11 cellular contexts compared by ENCODE assay signal in genomic region chr7:927031-927671, GRCh38. TPM values are rescaled to one million over a fixed set of nuclear protein-coding genes. Genes with fewer than 3 reads are reported as not detected.
DNase-seq lines count a peak whose midpoint lies in the region; ATAC-seq and TF ChIP-seq lines count a peak whose summit lies in the region.
"Had no signal": no experiment of that assay in that cellular context is flagged by ENCODE, and none has a peak within 500 bp of the region (broad histone marks: within the 10 kb centered on the region; RNA-seq: fewer than 3 reads in every experiment).

No MANE protein-coding gene starts in this region.

- H3K27me3 Mint-ChIP-seq in activated naive CD4-positive, alpha-beta T cell treated with anti-CD3 and anti-CD28 coated beads, Interleukin-2, amount 50 U/mL, for 24 hours = no peaks in the 10 kb centered on the region
- H3K27me3 Mint-ChIP-seq in chondrocyte (ENCODE audit: low read depth) (peaks cover under 1% of the 10 kb centered on the region), type B pancreatic cell (no peaks in the 10 kb centered on the region)
- H3K27me3 Mint-ChIP-seq: CD4-positive, CD25-positive, alpha-beta regulatory T cell had no signal

- peaks cover 49% of the 10 kb centered on the region for H3K4me1 ChIP-seq in mucosa of descending colon (ENCODE audit: low read depth)

- H3K36me3 ChIP-seq in mucosa of descending colon (ENCODE audit: low read depth) = no peaks in the 10 kb centered on the region

- DNase-seq in activated naive CD4-positive, alpha-beta T cell (lab: John Stamatoyannopoulos, UW) = no peak
- DNase-seq in chondrocyte (ENCODE audit: low spot score) (peak; percentile 80), mucosa of descending colon (peak; percentile 61 to 74 (median 71)), type B pancreatic cell (ENCODE audit: extremely low spot score, unreplicated experiment) (no peak), NCI-H187 (lab: John Stamatoyannopoulos, UW) (no peak), Kasumi-1 (lab: John Stamatoyannopoulos, UW) (no peak), NCI-H748 treated with DMSO at 0.1 percent for 48 hours (lab: John Stamatoyannopoulos, UW) (no peak)
- DNase-seq: CD4-positive, CD25-positive, alpha-beta regulatory T cell; HFFc6; KG1 had no signal

- no peak overlapping the region for H3K4me3 Mint-ChIP-seq in activated naive CD4-positive, alpha-beta T cell treated with anti-CD3 and anti-CD28 coated beads, Interleukin-2, amount 50 U/mL, for 24 hours
- H3K4me3 Mint-ChIP-seq in chondrocyte (ENCODE audit: unreplicated experiment) (no peak overlapping the region), type B pancreatic cell (no peak overlapping the region)
- H3K4me3 Mint-ChIP-seq: HFFc6 had no signal

- peak overlapping the region; percentile 65 for H3K27ac Mint-ChIP-seq in activated naive CD4-positive, alpha-beta T cell treated with anti-CD3 and anti-CD28 coated beads, Interleukin-2, amount 50 U/mL, for 24 hours
- H3K27ac Mint-ChIP-seq in chondrocyte (ENCODE audit: unreplicated experiment) (no peak overlapping the region), type B pancreatic cell (peak overlapping the region; percentile 13)
- H3K27ac Mint-ChIP-seq: HFFc6 had no signal

- intact Hi-C loops in mucosa of descending colon (cut with DNase I, micrococcal nuclease) = no loop called here

- H3K4me3 ChIP-seq in mucosa of descending colon = no peak overlapping the region

- peaks cover 26% of the 10 kb centered on the region for H3K4me1 Mint-ChIP-seq in activated naive CD4-positive, alpha-beta T cell treated with anti-CD3 and anti-CD28 coated beads, Interleukin-2, amount 50 U/mL, for 24 hours
- peaks cover 28% of the 10 kb centered on the region for H3K4me1 Mint-ChIP-seq in chondrocyte (ENCODE audit: low read depth)
- peaks cover 4% of the 10 kb centered on the region for H3K4me1 Mint-ChIP-seq in type B pancreatic cell (ENCODE audit: unreplicated experiment)

- no peaks in the 10 kb centered on the region for H3K9me3 Mint-ChIP-seq in activated naive CD4-positive, alpha-beta T cell treated with anti-CD3 and anti-CD28 coated beads, Interleukin-2, amount 50 U/mL, for 24 hours
- no peaks in the 10 kb centered on the region for H3K9me3 Mint-ChIP-seq in chondrocyte (ENCODE audit: low read depth)
- no peaks in the 10 kb centered on the region for H3K9me3 Mint-ChIP-seq in type B pancreatic cell
- H3K9me3 Mint-ChIP-seq: CD4-positive, CD25-positive, alpha-beta regulatory T cell; HFFc6 had no signal

- H3K9me3 ChIP-seq in mucosa of descending colon = no peaks in the 10 kb centered on the region

- no peaks in the 10 kb centered on the region for H3K36me3 Mint-ChIP-seq in activated naive CD4-positive, alpha-beta T cell treated with anti-CD3 and anti-CD28 coated beads, Interleukin-2, amount 50 U/mL, for 24 hours
- H3K36me3 Mint-ChIP-seq in chondrocyte (ENCODE audit: low read depth) = no peaks in the 10 kb centered on the region
- H3K36me3 Mint-ChIP-seq in type B pancreatic cell = no peaks in the 10 kb centered on the region
- H3K36me3 Mint-ChIP-seq: CD4-positive, CD25-positive, alpha-beta regulatory T cell had no signal

- ATAC-seq in mucosa of descending colon = peak; percentile 36

- TF ChIP-seq CTCF in chondrocyte (IDR thresholded peaks at IDR 0.05) (no peak), mucosa of descending colon (IDR thresholded peaks at IDR 0.05) (no peak), type B pancreatic cell (conservative IDR thresholded peaks at IDR 0.05) (no peak)

RNA-seq across cellular contexts. Expression of gene ADAP1, which starts 27.3 kb away (rescaled TPM):
- 3.9 to 7.0 TPM (median 6.7 TPM) in 3 replicates for total RNA-seq in chondrocyte
- 100 to 1,000 TPM in 1 of 3 donors, 10 to 100 TPM in 2; 80.7 to 153 (median 98.8) TPM for total RNA-seq in mucosa of descending colon
- total RNA-seq in type B pancreatic cell (ENCODE audit: low replicate concordance) = 15.7 and 18.1 TPM in 2 replicates

RNA-seq across cellular contexts. Expression of gene COX19, which starts 48.2 kb away (rescaled TPM):
- total RNA-seq in chondrocyte (9.2 to 9.6 TPM (median 9.5 TPM) in 3 replicates), mucosa of descending colon (10 to 100 TPM; 14.9 to 20.9 (median 15.8) TPM), type B pancreatic cell (ENCODE audit: low replicate concordance) (14.8 and 15.4 TPM in 2 replicates)

RNA-seq across cellular contexts. Expression of gene GET4, which starts 50.8 kb away (rescaled TPM):
- 26.8 to 34.7 TPM (median 28.0 TPM) in 3 replicates for total RNA-seq in chondrocyte
- 10 to 100 TPM; 36.9 to 48.8 (median 48.2) TPM for total RNA-seq in mucosa of descending colon
- total RNA-seq in type B pancreatic cell (ENCODE audit: low replicate concordance) = 46.3 and 50.0 TPM in 2 replicates

RNA-seq across cellular contexts. Expression of gene CYP2W1, which starts 55.8 kb away (rescaled TPM):
- total RNA-seq in chondrocyte (not detected in 3 replicates), mucosa of descending colon (1 to 10 TPM in 2 of 3 donors, under 1 TPM in 1; 0.47 to 2.3 (median 2.1) TPM), type B pancreatic cell (ENCODE audit: low replicate concordance) (13.6 and 15.3 TPM in 2 replicates)
- total RNA-seq: CD4-positive, CD25-positive, alpha-beta regulatory T cell had no signal

Comparison
In these comparisons a context has a peak if more than half of its experiments do, and no peak if none do; other contexts are left out.
1. DNase-seq: peak in chondrocyte (single experiment) and mucosa of descending colon (3 of 3); none in activated naive CD4-positive, alpha-beta T cell (0 of 4), type B pancreatic cell (single experiment), NCI-H187 (0 of 2), Kasumi-1 (0 of 2) and NCI-H748 treated with DMSO at 0.1 percent for 48 hours (single experiment).